ENCODE assay signal across 3 cellular contexts in the genomic region with DNA sequence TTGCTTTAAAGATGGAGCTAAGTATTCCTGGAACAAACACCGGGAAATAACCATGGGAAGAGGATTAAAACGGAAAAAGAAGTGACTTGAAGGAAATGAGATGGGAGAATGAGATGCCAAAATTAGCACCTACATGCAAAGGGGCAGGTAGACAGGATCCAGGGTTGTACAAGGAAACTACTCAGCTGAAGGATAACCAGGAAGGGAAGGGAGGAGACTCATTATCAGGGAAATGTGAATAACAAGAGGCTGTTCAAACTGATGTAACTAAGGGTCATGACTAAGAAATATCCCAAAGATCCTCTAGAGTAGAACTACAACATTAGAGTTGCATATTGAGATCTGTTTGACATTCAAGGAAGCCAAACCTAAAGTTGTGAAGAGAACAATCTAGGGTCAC.
TF ChIP-seq lines count a peak whose summit lies in the region.

No MANE protein-coding gene starts in this region.

TF ChIP-seq in SK-N-SH, 30 proteins besides CTCF, POLR2A, EP300 and RAD21 (continues in another document):
- TF ChIP-seq NFIC (IDR thresholded peaks at IDR 0.05; ENCODE audit: borderline replicate concordance) (no peak), NRF1 (IDR thresholded peaks at IDR 0.05; ENCODE audit: low read depth, low read length) (no peak), FOXM1 (IDR thresholded peaks at IDR 0.05; ENCODE audit: low read depth) (no peak), GABPA (IDR thresholded peaks at IDR 0.05; ENCODE audit: low read depth) (no peak), PBX3 (IDR thresholded peaks at IDR 0.05) (no peak), TEAD4 (IDR thresholded peaks at IDR 0.05; ENCODE audit: borderline replicate concordance, insufficient read depth) (no peak), MAX (IDR thresholded peaks at IDR 0.05; ENCODE audit: low read depth) (no peak), RFX5 (IDR thresholded peaks at IDR 0.05; ENCODE audit: low read length) (no peak), POLR2AphosphoS5 (IDR thresholded peaks at IDR 0.05; ENCODE audit: low read depth, low read length) (no peak), SMC3 (IDR thresholded peaks at IDR 0.05; ENCODE audit: low read depth, low read length) (no peak), TCF12 (IDR thresholded peaks at IDR 0.05) (no peak), RXRA (IDR thresholded peaks at IDR 0.05; ENCODE audit: borderline replicate concordance, low read depth) (no peak)
- TF ChIP-seq, protein P1, sequence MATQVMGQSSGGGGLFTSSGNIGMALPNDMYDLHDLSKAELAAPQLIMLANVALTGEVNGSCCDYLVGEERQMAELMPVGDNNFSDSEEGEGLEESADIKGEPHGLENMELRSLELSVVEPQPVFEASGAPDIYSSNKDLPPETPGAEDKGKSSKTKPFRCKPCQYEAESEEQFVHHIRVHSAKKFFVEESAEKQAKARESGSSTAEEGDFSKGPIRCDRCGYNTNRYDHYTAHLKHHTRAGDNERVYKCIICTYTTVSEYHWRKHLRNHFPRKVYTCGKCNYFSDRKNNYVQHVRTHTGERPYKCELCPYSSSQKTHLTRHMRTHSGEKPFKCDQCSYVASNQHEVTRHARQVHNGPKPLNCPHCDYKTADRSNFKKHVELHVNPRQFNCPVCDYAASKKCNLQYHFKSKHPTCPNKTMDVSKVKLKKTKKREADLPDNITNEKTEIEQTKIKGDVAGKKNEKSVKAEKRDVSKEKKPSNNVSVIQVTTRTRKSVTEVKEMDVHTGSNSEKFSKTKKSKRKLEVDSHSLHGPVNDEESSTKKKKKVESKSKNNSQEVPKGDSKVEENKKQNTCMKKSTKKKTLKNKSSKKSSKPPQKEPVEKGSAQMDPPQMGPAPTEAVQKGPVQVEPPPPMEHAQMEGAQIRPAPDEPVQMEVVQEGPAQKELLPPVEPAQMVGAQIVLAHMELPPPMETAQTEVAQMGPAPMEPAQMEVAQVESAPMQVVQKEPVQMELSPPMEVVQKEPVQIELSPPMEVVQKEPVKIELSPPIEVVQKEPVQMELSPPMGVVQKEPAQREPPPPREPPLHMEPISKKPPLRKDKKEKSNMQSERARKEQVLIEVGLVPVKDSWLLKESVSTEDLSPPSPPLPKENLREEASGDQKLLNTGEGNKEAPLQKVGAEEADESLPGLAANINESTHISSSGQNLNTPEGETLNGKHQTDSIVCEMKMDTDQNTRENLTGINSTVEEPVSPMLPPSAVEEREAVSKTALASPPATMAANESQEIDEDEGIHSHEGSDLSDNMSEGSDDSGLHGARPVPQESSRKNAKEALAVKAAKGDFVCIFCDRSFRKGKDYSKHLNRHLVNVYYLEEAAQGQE (IDR thresholded peaks at IDR 0.05; ENCODE audit: low read depth, low read length): no peak
- TF ChIP-seq, protein P2, sequence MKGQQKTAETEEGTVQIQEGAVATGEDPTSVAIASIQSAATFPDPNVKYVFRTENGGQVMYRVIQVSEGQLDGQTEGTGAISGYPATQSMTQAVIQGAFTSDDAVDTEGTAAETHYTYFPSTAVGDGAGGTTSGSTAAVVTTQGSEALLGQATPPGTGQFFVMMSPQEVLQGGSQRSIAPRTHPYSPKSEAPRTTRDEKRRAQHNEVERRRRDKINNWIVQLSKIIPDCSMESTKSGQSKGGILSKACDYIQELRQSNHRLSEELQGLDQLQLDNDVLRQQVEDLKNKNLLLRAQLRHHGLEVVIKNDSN (IDR thresholded peaks at IDR 0.05; ENCODE audit: borderline replicate concordance, low read depth): no peak

TF ChIP-seq in SK-N-SH treated with all-trans-retinoic acid at 6 μM for 48 hours, 23 proteins besides CTCF, POLR2A, EP300 and RAD21:
- no peak for TF ChIP-seq SNAI2 (CRISPR knock-in tag; IDR thresholded peaks at IDR 0.05)
- TF ChIP-seq ESRRG (CRISPR knock-in tag; IDR thresholded peaks at IDR 0.05): no peak
- TF ChIP-seq, protein P3, sequence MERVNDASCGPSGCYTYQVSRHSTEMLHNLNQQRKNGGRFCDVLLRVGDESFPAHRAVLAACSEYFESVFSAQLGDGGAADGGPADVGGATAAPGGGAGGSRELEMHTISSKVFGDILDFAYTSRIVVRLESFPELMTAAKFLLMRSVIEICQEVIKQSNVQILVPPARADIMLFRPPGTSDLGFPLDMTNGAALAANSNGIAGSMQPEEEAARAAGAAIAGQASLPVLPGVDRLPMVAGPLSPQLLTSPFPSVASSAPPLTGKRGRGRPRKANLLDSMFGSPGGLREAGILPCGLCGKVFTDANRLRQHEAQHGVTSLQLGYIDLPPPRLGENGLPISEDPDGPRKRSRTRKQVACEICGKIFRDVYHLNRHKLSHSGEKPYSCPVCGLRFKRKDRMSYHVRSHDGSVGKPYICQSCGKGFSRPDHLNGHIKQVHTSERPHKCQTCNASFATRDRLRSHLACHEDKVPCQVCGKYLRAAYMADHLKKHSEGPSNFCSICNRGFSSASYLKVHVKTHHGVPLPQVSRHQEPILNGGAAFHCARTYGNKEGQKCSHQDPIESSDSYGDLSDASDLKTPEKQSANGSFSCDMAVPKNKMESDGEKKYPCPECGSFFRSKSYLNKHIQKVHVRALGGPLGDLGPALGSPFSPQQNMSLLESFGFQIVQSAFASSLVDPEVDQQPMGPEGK (CRISPR knock-in tag; IDR thresholded peaks at IDR 0.05; ENCODE audit: borderline replicate concordance): no peak
- TF ChIP-seq ZFP3 (CRISPR knock-in tag; IDR thresholded peaks at IDR 0.05): no peak
- no peak for TF ChIP-seq OSR1 (CRISPR knock-in tag; IDR thresholded peaks at IDR 0.05)
- no peak for TF ChIP-seq ZNF565 (CRISPR knock-in tag; conservative IDR thresholded peaks at IDR 0.05; ENCODE audit: low read depth)
- TF ChIP-seq CSDC2 (CRISPR knock-in tag; IDR thresholded peaks at IDR 0.05): no peak
- no peak for TF ChIP-seq ZNF70 (CRISPR knock-in tag; IDR thresholded peaks at IDR 0.05)
- no peak for TF ChIP-seq ZFP30 (CRISPR knock-in tag; IDR thresholded peaks at IDR 0.05)
- no peak for TF ChIP-seq RARB (CRISPR knock-in tag; IDR thresholded peaks at IDR 0.05)
- TF ChIP-seq ZNF8 (CRISPR knock-in tag; IDR thresholded peaks at IDR 0.05): no peak
- TF ChIP-seq BACH2 (CRISPR knock-in tag; IDR thresholded peaks at IDR 0.05; ENCODE audit: borderline replicate concordance): no peak
- no peak for TF ChIP-seq GLIS3 (CRISPR knock-in tag; IDR thresholded peaks at IDR 0.05)
- TF ChIP-seq ARNTL (CRISPR knock-in tag; IDR thresholded peaks at IDR 0.05; ENCODE audit: borderline replicate concordance, low read depth): no peak
- TF ChIP-seq ZC3H10 (CRISPR knock-in tag; IDR thresholded peaks at IDR 0.05): no peak
- TF ChIP-seq, protein P4, sequence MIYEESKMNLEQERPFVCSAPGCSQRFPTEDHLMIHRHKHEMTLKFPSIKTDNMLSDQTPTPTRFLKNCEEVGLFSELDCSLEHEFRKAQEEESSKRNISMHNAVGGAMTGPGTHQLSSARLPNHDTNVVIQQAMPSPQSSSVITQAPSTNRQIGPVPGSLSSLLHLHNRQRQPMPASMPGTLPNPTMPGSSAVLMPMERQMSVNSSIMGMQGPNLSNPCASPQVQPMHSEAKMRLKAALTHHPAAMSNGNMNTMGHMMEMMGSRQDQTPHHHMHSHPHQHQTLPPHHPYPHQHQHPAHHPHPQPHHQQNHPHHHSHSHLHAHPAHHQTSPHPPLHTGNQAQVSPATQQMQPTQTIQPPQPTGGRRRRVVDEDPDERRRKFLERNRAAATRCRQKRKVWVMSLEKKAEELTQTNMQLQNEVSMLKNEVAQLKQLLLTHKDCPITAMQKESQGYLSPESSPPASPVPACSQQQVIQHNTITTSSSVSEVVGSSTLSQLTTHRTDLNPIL (CRISPR knock-in tag; IDR thresholded peaks at IDR 0.05; ENCODE audit: low read depth): no peak
- TF ChIP-seq TOX (CRISPR knock-in tag; IDR thresholded peaks at IDR 0.05; ENCODE audit: borderline replicate concordance): no peak
- no peak for TF ChIP-seq PPARA (CRISPR knock-in tag; IDR thresholded peaks at IDR 0.05; ENCODE audit: borderline replicate concordance)
- no peak for TF ChIP-seq TSHZ2 (CRISPR knock-in tag; IDR thresholded peaks at IDR 0.05)
- TF ChIP-seq TCF4 (CRISPR knock-in tag; IDR thresholded peaks at IDR 0.05; ENCODE audit: borderline replicate concordance): no peak

TF ChIP-seq in H1, 55 proteins besides CTCF, POLR2A, EP300 and RAD21:
- TF ChIP-seq POLR2AphosphoS5 (IDR thresholded peaks at IDR 0.05; ENCODE audit: low read depth, low read length): no peak
- no peak for TF ChIP-seq HDAC2 (IDR thresholded peaks at IDR 0.05; ENCODE audit: borderline replicate concordance in 1 of 2, low read depth in 2 of 2, low read length in 2 of 2)
- no peak for TF ChIP-seq USF2 (IDR thresholded peaks at IDR 0.05; ENCODE audit: low read length)
- no peak for TF ChIP-seq ZNF274 (IDR thresholded peaks at IDR 0.05; ENCODE audit: borderline replicate concordance, extremely low read depth, low read length)
